Comparison of ENCODE assay signal across 8 cellular contexts in genomic region chr7:116618729-116619128, GRCh38. TPM values are rescaled to one million over a fixed set of nuclear protein-coding genes. Genes with fewer than 3 reads are reported as not detected.
"Had no signal": no experiment of that assay in that cellular context is flagged by ENCODE, and none has a peak within 500 bp of the region (broad histone marks: within the 10 kb centered on the region; RNA-seq: fewer than 3 reads in every experiment).

No MANE protein-coding gene starts in this region.

- H3K4me3 ChIP-seq: GM23248, HAP-1 had no signal

- DNase-seq: GM23248, GOT3, H7, KG1 had no signal

- H3K9me3 ChIP-seq: HAP-1 had no signal

- H3K27ac Mint-ChIP-seq: IgD-negative memory B cell had no signal

- ATAC-seq: HCT116 had no signal

- H3K4me3 Mint-ChIP-seq: IgD-negative memory B cell had no signal

- H3K4me1 Mint-ChIP-seq: IgD-negative memory B cell had no signal

- H3K9ac ChIP-seq: GM23248 had no signal

- H3K36me3 ChIP-seq: HAP-1 had no signal

- H3K27ac ChIP-seq: GM23248, HL-60 had no signal

- H2AFZ ChIP-seq: GM23248 had no signal

RNA-seq across cellular contexts. Expression of gene MET, which starts 53.3 kb away (rescaled TPM):
- polyA plus RNA-seq: IgD-negative memory B cell had no signal
